In genomic region chr1:224262373-224263054, GRCh38 we compare ENCODE assay signal across 18 cellular contexts.
DNase-seq lines count a peak whose midpoint lies in the region; ATAC-seq, FAIRE-seq and TF ChIP-seq lines count a peak whose summit lies in the region.
"Had no signal": no experiment of that assay in that cellular context is flagged by ENCODE, and none has a peak within 500 bp of the region (broad histone marks: within the 10 kb centered on the region; RNA-seq: fewer than 3 reads in every experiment).

No MANE protein-coding gene starts in this region.

- no peak overlapping the region for H3K4me3 Mint-ChIP-seq in HFFc6
- H3K4me3 Mint-ChIP-seq in activated CD4-positive, alpha-beta memory T cell treated with anti-CD3 and anti-CD28 coated beads for 36 hours = no peak overlapping the region

- no peak for ATAC-seq in HG02870 (IDR thresholded peaks at IDR 0.05; ENCODE audit: unreplicated experiment)
- ATAC-seq: foreskin keratinocyte, SK-N-SH treated with all-trans-retinoic acid at 6 μM for 48 hours had no signal

- H3K79me2 ChIP-seq in hepatocyte = no peaks in the 10 kb centered on the region

- no peak overlapping the region for H2AFZ ChIP-seq in hepatocyte

- peaks cover 38% of the 10 kb centered on the region for H3K36me3 Mint-ChIP-seq in HFFc6 (ENCODE audit: low read depth)
- peaks cover 11% of the 10 kb centered on the region for H3K36me3 Mint-ChIP-seq in activated CD4-positive, alpha-beta memory T cell treated with anti-CD3 and anti-CD28 coated beads for 36 hours

- H3K27ac ChIP-seq in BLaER1 (peak overlapping the region; percentile 33; the same call in 1 of the 2 replicates), hepatocyte (peak overlapping the region; percentile 31), coronary artery (no peak overlapping the region)
- H3K27ac ChIP-seq: foreskin keratinocyte, transverse colon had no signal

- H3K9me3 ChIP-seq in BLaER1 (no peaks in the 10 kb centered on the region), hepatocyte (ENCODE audit: low read depth) (no peaks in the 10 kb centered on the region)
- H3K9me3 ChIP-seq: transverse colon had no signal

- TF ChIP-seq CTCF in HFFc6 (IDR thresholded peaks at IDR 0.05) (no peak), hepatocyte (IDR thresholded peaks at IDR 0.05; ENCODE audit: poor library complexity) (no peak), coronary artery (IDR thresholded peaks at IDR 0.05) (no peak)

- CTCF ChIA-PET in activated CD4-positive, alpha-beta memory T cell treated with anti-CD3 and anti-CD28 coated beads for 36 hours (lab: Charles Lee) = interaction anchor here (0.7 to 0.8 kb wide), 2 partner anchors 146 to 170 kb away, joined by 3 read pairs; no protein-coding TSS in a partner anchor

- H3K4me1 Mint-ChIP-seq in HFFc6 (ENCODE audit: low read depth) = peaks cover 40% of the 10 kb centered on the region
- H3K4me1 Mint-ChIP-seq in activated CD4-positive, alpha-beta memory T cell treated with anti-CD3 and anti-CD28 coated beads for 36 hours (ENCODE audit: low read depth) = peaks cover 19% of the 10 kb centered on the region

- no peaks in the 10 kb centered on the region for H3K9me3 Mint-ChIP-seq in HFFc6
- H3K9me3 Mint-ChIP-seq in activated CD4-positive, alpha-beta memory T cell treated with anti-CD3 and anti-CD28 coated beads for 36 hours = no peaks in the 10 kb centered on the region

- H4K20me1 ChIP-seq in BLaER1 (no peaks in the 10 kb centered on the region), hepatocyte (ENCODE audit: insufficient read depth, poor library complexity, severe bottlenecking) (no peaks in the 10 kb centered on the region)

- POLR2A ChIA-PET in activated CD4-positive, alpha-beta memory T cell treated with anti-CD3 and anti-CD28 coated beads for 36 hours (lab: Charles Lee) = no interaction called here

- H3K27ac Mint-ChIP-seq in HFFc6 = peak overlapping the region; percentile 24; the same call in 1 of the 2 replicates
- H3K27ac Mint-ChIP-seq in activated CD4-positive, alpha-beta memory T cell treated with anti-CD3 and anti-CD28 coated beads for 36 hours = peak overlapping the region; percentile 31

- H3K4me1 ChIP-seq in BLaER1 (peaks cover 51% of the 10 kb centered on the region), hepatocyte (ENCODE audit: insufficient read depth) (no peaks in the 10 kb centered on the region)

- no peak for FAIRE-seq in urothelium cell line (lab: Jason Lieb, UNC)

- H3K9ac ChIP-seq in BLaER1 = no peak overlapping the region; the same call in 1 of the 2 replicates

- H3K27me3 ChIP-seq in BLaER1 = no peaks in the 10 kb centered on the region
- no peaks in the 10 kb centered on the region for H3K27me3 ChIP-seq in hepatocyte
- H3K27me3 ChIP-seq: foreskin keratinocyte, transverse colon had no signal

- no peak overlapping the region for H3K4me3 ChIP-seq in BLaER1
- no peak overlapping the region for H3K4me3 ChIP-seq in hepatocyte
- no peak overlapping the region for H3K4me3 ChIP-seq in coronary artery
- H3K4me3 ChIP-seq: transverse colon had no signal

- DNase-seq in HFFc6 (no peak), hepatocyte (ENCODE audit: low spot score) (no peak), urothelium cell line (ENCODE audit: low spot score) (no peak), retina (no peak), coronary artery (ENCODE audit: low spot score) (no peak)
- no peak for DNase-seq in activated CD4-positive, alpha-beta memory T cell treated with anti-CD3 and anti-CD28 coated beads for 36 hours
- DNase-seq: activated CD4-positive, CD25-positive, alpha-beta regulatory T cell; activated T-cell treated with anti-CD3 and anti-CD28 coated beads, Interleukin-2, amount 50 U/mL, for 48 hours; DND-41; effector CD4-positive, alpha-beta T cell; foreskin keratinocyte; NCI-H1048; NCI-H226; stimulated activated CD4-positive, alpha-beta T cell treated with anti-CD3 and anti-CD28 coated beads, Interleukin-1b, Interleukin-23, amount 100 ng/mL, for 48 hours; transverse colon had no signal

- H3K4me2 ChIP-seq in BLaER1 (peak overlapping the region; percentile 53), hepatocyte (no peak overlapping the region)

- 69% methylated on average over 2 of the region's 2 CpGs for whole genome bisulfite sequencing in hepatocyte (ENCODE audit: low lambda C conversion rate, missing lambda C conversion rate)

- intact Hi-C loops in activated CD4-positive, alpha-beta memory T cell treated with anti-CD3 and anti-CD28 coated beads for 36 hours (cut with micrococcal nuclease) = no loop called here

- peaks cover 27% of the 10 kb centered on the region for H3K36me3 ChIP-seq in BLaER1
- no peaks in the 10 kb centered on the region for H3K36me3 ChIP-seq in hepatocyte (replicated peaks; ENCODE audit: insufficient read depth, low read depth)
- H3K36me3 ChIP-seq: transverse colon had no signal

- no peaks in the 10 kb centered on the region; the same call in 1 of the 2 replicates for H3K27me3 Mint-ChIP-seq in HFFc6 (ENCODE audit: insufficient read depth)
- no peaks in the 10 kb centered on the region for H3K27me3 Mint-ChIP-seq in activated CD4-positive, alpha-beta memory T cell treated with anti-CD3 and anti-CD28 coated beads for 36 hours

- H3K9me2 ChIP-seq in hepatocyte (replicated peaks; ENCODE audit: insufficient read depth) = no peaks in the 10 kb centered on the region

Comparison
In these comparisons a context has a peak if more than half of its experiments do, and no peak if none do; other contexts are left out.
1. H3K27ac ChIP-seq: peak in BLaER1 (single experiment) and hepatocyte (single experiment); none in coronary artery (0 of 2).